In genomic region chr3:105315827-105316226, GRCh38 we compare ENCODE assay signal across 28 cellular contexts.
"Had no signal": no experiment of that assay in that cellular context is flagged by ENCODE, and none has a peak within 500 bp of the region (broad histone marks: within the 10 kb centered on the region; RNA-seq: fewer than 3 reads in every experiment).

No MANE protein-coding gene starts in this region.

- FAIRE-seq: endothelial cell of umbilical vein, islet of Langerhans, urothelium cell line had no signal

- H3K4me3 ChIP-seq: colonic mucosa, esophagus muscularis mucosa, gastroesophageal sphincter, heart left ventricle, hepatocyte, left lung, mucosa of descending colon, neural progenitor cell, prostate gland, sigmoid colon, stomach, testis, tibial artery had no signal

- H3K4me1 ChIP-seq: colonic mucosa, esophagus muscularis mucosa, foreskin keratinocyte, gastroesophageal sphincter, left lung, prostate gland, sigmoid colon, stomach, testis, tibial artery had no signal

- H3K36me3 ChIP-seq: colonic mucosa, esophagus muscularis mucosa, gastroesophageal sphincter, heart left ventricle, left lung, neural progenitor cell, prostate gland, sigmoid colon, stomach, tibial artery had no signal

- H3K9me3 ChIP-seq: colonic mucosa, esophagus muscularis mucosa, gastroesophageal sphincter, mucosa of descending colon, prostate gland, sigmoid colon, stomach, testis, tibial artery had no signal

- DNase-seq: colonic mucosa; effector memory CD4-positive, alpha-beta T cell; foreskin keratinocyte; heart left ventricle; left cardiac atrium; left lung; mesenchymal stem cell; mucosa of descending colon; naive B cell; nucleus accumbens; right cardiac atrium; sigmoid colon; stimulated activated CD4-positive, alpha-beta T cell treated with anti-CD3 and anti-CD28 coated beads, Interleukin-2, amount 100 ng/mL, for 24 hours; stimulated activated CD4-positive, alpha-beta T cell treated with anti-CD3 and anti-CD28 coated beads, Interleukin-4, amount 100 ng/mL, for 24 hours; stimulated activated naive CD4-positive, alpha-beta T cell treated with Interleukin-2 at 50 U/mL for 16 hours; stomach; testis; tibial artery had no signal

- ATAC-seq: foreskin keratinocyte; gastroesophageal sphincter; heart left ventricle; left cardiac atrium; left lung; mucosa of descending colon; natural killer cell treated with Interleukin-12 subunit alpha and Interleukin-12 subunit beta and Interleukin-15 and Interleukin-18, amount 100 ng/mL, for 72 hours; right cardiac atrium; stimulated activated effector memory CD8-positive, alpha-beta T cell treated with anti-CD3 and anti-CD28 coated beads, Interleukin-12 subunit alpha, Interleukin-12 subunit beta, amount 100 ng/mL, for 72 hours had no signal

- H3K27me3 ChIP-seq: colonic mucosa, esophagus muscularis mucosa, foreskin keratinocyte, gastroesophageal sphincter, heart left ventricle, hepatocyte, left lung, neural progenitor cell, sigmoid colon, stomach, testis, tibial artery had no signal

- H3K27ac ChIP-seq: colonic mucosa, esophagus muscularis mucosa, foreskin keratinocyte, gastroesophageal sphincter, hepatocyte, left lung, neural progenitor cell, prostate gland, sigmoid colon, stomach, testis, tibial artery had no signal
